In the genomic region with DNA sequence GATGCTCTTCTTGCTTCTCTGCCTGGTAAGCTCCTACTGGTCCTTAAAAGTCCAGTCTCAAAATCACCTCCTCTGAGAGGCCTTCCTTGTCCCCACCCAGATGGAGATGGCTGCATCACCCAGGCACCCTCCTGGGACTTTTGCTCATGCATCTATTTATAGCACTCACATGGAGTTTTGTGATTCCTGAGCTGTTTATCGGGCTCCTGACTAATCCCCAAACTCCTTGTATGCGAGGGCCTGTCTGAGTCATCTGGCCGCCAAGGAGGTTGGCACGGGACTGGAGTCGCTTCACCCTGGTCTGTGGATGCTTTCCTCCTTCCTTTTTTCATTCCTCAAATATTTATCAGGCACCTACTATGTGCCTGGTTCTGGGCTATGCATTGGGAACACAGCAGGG, we compare ENCODE assay signal across 1 cellular context.
A peak's percentile ranks its signal among the peaks of the same experiment; 100 is the strongest.
TF ChIP-seq lines count a peak whose summit lies in the region.

No MANE protein-coding gene starts in this region.

TF ChIP-seq in HEK293, 187 proteins besides CTCF, POLR2A, EP300 and RAD21 (continued from another document and continues in another):
- no peak for TF ChIP-seq YY1 (tag by site-specific recombination; IDR thresholded peaks at IDR 0.05)
- no peak for TF ChIP-seq ZNF623 (tag by site-specific recombination; IDR thresholded peaks at IDR 0.05)
- TF ChIP-seq ZNF501 (tag by site-specific recombination; IDR thresholded peaks at IDR 0.05) = 0 out of 2 replicates have a peak, but pooled peaks have one; percentile 20
- TF ChIP-seq TSHZ1 (tag by site-specific recombination; IDR thresholded peaks at IDR 0.05; ENCODE audit: borderline replicate concordance) = no peak
- peak; percentile 82; the same call in 1 of the 2 replicates for TF ChIP-seq ZBTB6 (tag by site-specific recombination; IDR thresholded peaks at IDR 0.05)
- TF ChIP-seq ZNF184 (tag by site-specific recombination; IDR thresholded peaks at IDR 0.05) = peak; percentile 59; the same call in 1 of the 2 replicates
- no peak for TF ChIP-seq ZNF561 (tag by site-specific recombination; IDR thresholded peaks at IDR 0.05; ENCODE audit: borderline replicate concordance)
- no peak for TF ChIP-seq HOXA7 (CRISPR knock-in tag; IDR thresholded peaks at IDR 0.05; ENCODE audit: borderline replicate concordance)
- peak; percentile 82 for TF ChIP-seq GLIS1 (tag by site-specific recombination; IDR thresholded peaks at IDR 0.05)
- no peak for TF ChIP-seq ZNF785 (tag by site-specific recombination; IDR thresholded peaks at IDR 0.05)
- TF ChIP-seq ZBTB20 (tag by site-specific recombination; IDR thresholded peaks at IDR 0.05) = peak; percentile 37
- no peak for TF ChIP-seq MYNN (tag by site-specific recombination; IDR thresholded peaks at IDR 0.05; ENCODE audit: borderline replicate concordance)
- TF ChIP-seq SP7 (tag by site-specific recombination; IDR thresholded peaks at IDR 0.05) = peak; percentile 50; the same call in 1 of the 2 replicates
- TF ChIP-seq INSM2 (tag by site-specific recombination; IDR thresholded peaks at IDR 0.05) = peak; percentile 87
- peak; percentile 79 for TF ChIP-seq ZNF366 (tag by site-specific recombination; conservative IDR thresholded peaks at IDR 0.05)
- TF ChIP-seq ZBTB21 (tag by site-specific recombination; IDR thresholded peaks at IDR 0.05) = peak; percentile 47; the same call in 1 of the 2 replicates
- no peak for TF ChIP-seq ZNF223 (tag by site-specific recombination; IDR thresholded peaks at IDR 0.05)
- TF ChIP-seq ZNF664 (tag by site-specific recombination; IDR thresholded peaks at IDR 0.05) = no peak
- TF ChIP-seq ZBTB8A (tag by site-specific recombination; IDR thresholded peaks at IDR 0.05) = no peak
- TF ChIP-seq, protein P1, sequence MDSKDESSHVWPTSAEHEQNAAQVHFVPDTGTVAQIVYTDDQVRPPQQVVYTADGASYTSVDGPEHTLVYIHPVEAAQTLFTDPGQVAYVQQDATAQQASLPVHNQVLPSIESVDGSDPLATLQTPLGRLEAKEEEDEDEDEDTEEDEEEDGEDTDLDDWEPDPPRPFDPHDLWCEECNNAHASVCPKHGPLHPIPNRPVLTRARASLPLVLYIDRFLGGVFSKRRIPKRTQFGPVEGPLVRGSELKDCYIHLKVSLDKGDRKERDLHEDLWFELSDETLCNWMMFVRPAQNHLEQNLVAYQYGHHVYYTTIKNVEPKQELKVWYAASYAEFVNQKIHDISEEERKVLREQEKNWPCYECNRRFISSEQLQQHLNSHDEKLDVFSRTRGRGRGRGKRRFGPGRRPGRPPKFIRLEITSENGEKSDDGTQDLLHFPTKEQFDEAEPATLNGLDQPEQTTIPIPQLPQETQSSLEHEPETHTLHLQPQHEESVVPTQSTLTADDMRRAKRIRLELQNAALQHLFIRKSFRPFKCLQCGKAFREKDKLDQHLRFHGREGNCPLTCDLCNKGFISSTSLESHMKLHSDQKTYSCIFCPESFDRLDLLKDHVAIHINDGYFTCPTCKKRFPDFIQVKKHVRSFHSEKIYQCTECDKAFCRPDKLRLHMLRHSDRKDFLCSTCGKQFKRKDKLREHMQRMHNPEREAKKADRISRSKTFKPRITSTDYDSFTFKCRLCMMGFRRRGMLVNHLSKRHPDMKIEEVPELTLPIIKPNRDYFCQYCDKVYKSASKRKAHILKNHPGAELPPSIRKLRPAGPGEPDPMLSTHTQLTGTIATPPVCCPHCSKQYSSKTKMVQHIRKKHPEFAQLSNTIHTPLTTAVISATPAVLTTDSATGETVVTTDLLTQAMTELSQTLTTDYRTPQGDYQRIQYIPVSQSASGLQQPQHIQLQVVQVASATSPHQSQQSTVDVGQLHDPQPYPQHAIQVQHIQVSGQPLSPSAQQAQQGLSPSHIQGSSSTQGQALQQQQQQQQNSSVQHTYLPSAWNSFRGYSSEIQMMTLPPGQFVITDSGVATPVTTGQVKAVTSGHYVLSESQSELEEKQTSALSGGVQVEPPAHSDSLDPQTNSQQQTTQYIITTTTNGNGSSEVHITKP (tag by site-specific recombination; IDR thresholded peaks at IDR 0.05) = no peak
- no peak for TF ChIP-seq ZNF473 (tag by site-specific recombination; IDR thresholded peaks at IDR 0.05)
- TF ChIP-seq ZNF629 (tag by site-specific recombination; IDR thresholded peaks at IDR 0.05) = peak; percentile 81
- TF ChIP-seq, protein P2, sequence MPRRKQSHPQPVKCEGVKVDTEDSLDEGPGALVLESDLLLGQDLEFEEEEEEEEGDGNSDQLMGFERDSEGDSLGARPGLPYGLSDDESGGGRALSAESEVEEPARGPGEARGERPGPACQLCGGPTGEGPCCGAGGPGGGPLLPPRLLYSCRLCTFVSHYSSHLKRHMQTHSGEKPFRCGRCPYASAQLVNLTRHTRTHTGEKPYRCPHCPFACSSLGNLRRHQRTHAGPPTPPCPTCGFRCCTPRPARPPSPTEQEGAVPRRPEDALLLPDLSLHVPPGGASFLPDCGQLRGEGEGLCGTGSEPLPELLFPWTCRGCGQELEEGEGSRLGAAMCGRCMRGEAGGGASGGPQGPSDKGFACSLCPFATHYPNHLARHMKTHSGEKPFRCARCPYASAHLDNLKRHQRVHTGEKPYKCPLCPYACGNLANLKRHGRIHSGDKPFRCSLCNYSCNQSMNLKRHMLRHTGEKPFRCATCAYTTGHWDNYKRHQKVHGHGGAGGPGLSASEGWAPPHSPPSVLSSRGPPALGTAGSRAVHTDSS (tag by site-specific recombination; IDR thresholded peaks at IDR 0.05) = no peak
- TF ChIP-seq, protein P3, sequence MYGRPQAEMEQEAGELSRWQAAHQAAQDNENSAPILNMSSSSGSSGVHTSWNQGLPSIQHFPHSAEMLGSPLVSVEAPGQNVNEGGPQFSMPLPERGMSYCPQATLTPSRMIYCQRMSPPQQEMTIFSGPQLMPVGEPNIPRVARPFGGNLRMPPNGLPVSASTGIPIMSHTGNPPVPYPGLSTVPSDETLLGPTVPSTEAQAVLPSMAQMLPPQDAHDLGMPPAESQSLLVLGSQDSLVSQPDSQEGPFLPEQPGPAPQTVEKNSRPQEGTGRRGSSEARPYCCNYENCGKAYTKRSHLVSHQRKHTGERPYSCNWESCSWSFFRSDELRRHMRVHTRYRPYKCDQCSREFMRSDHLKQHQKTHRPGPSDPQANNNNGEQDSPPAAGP (tag by site-specific recombination; IDR thresholded peaks at IDR 0.05) = peak; percentile 62
- TF ChIP-seq ZNF600 (tag by site-specific recombination; IDR thresholded peaks at IDR 0.05) = peak; percentile 60
- TF ChIP-seq FEZF1 (tag by site-specific recombination; IDR thresholded peaks at IDR 0.05) = no peak
- peak; percentile 59; the same call in 1 of the 2 replicates for TF ChIP-seq ZEB2 (tag by site-specific recombination; IDR thresholded peaks at IDR 0.05)
- TF ChIP-seq PBX3 (CRISPR knock-in tag; IDR thresholded peaks at IDR 0.05) = no peak
- peak; percentile 79 for TF ChIP-seq ZNF660 (tag by site-specific recombination; IDR thresholded peaks at IDR 0.05)
- no peak for TF ChIP-seq ZNF521 (tag by site-specific recombination; IDR thresholded peaks at IDR 0.05)
- TF ChIP-seq IKZF3 (tag by site-specific recombination; IDR thresholded peaks at IDR 0.05) = 0 out of 2 replicates have a peak, but pooled peaks have one; percentile 25
- TF ChIP-seq, protein P4, sequence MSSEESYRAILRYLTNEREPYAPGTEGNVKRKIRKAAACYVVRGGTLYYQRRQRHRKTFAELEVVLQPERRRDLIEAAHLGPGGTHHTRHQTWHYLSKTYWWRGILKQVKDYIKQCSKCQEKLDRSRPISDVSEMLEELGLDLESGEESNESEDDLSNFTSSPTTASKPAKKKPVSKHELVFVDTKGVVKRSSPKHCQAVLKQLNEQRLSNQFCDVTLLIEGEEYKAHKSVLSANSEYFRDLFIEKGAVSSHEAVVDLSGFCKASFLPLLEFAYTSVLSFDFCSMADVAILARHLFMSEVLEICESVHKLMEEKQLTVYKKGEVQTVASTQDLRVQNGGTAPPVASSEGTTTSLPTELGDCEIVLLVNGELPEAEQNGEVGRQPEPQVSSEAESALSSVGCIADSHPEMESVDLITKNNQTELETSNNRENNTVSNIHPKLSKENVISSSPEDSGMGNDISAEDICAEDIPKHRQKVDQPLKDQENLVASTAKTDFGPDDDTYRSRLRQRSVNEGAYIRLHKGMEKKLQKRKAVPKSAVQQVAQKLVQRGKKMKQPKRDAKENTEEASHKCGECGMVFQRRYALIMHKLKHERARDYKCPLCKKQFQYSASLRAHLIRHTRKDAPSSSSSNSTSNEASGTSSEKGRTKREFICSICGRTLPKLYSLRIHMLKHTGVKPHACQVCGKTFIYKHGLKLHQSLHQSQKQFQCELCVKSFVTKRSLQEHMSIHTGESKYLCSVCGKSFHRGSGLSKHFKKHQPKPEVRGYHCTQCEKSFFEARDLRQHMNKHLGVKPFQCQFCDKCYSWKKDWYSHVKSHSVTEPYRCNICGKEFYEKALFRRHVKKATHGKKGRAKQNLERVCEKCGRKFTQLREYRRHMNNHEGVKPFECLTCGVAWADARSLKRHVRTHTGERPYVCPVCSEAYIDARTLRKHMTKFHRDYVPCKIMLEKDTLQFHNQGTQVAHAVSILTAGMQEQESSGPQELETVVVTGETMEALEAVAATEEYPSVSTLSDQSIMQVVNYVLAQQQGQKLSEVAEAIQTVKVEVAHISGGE (tag by site-specific recombination; conservative IDR thresholded peaks at IDR 0.05; ENCODE audit: low read depth) = no peak
